Comparison of ENCODE assay signal across 27 cellular contexts in the genomic region with DNA sequence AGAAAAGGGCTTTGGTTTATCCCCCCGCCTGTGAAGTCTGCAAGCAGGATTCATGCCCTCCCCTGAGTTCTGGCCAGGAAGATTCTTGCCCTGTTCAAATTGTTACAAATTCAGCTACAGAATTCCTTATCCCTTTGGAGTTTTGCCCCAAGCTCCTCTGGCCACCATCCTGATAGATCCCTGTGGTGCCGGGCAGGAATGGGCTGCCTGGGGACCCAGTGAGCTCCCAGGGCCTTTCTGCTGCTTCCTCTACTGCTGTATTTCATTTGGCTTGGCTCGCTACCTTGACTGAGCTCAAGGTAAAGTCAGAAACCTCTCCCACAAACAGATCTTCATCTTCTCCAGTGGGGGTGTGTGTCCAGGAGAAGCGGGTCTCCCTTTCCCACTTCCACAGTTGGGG.
A peak's percentile ranks its signal among the peaks of the same experiment; 100 is the strongest.
DNase-seq lines count a peak whose midpoint lies in the region; ATAC-seq and TF ChIP-seq lines count a peak whose summit lies in the region.
"Had no signal": no experiment of that assay in that cellular context is flagged by ENCODE, and none has a peak within 500 bp of the region (broad histone marks: within the 10 kb centered on the region; RNA-seq: fewer than 3 reads in every experiment).

No MANE protein-coding gene starts in this region.

- H3K4me1 Mint-ChIP-seq in brain, result peaks cover 42% of the 10 kb centered on the region
- peaks cover 1% of the 10 kb centered on the region for H3K4me1 Mint-ChIP-seq in activated naive CD8-positive, alpha-beta T cell treated with anti-CD3 and anti-CD28 coated beads for 36 hours
- H3K4me1 Mint-ChIP-seq: activated naive CD4-positive, alpha-beta T cell treated with anti-CD3 and anti-CD28 coated beads, Interleukin-2, amount 10 ng/mL, durations not matched to agents 7 days and 5 days; activated T-helper 17 cell treated with anti-CD3 and anti-CD28 coated beads, Interleukin-2, amount 50 U/mL, for 72 hours; stimulated activated naive B cell treated with anti-CD40 and anti-IgM and Interleukin-4, amounts not matched to agents 10 μg/mL and 1 μg/mL and 100 μg/mL, for 72 hours had no signal

- ATAC-seq in right cardiac atrium (peak; percentile 20 to 23), HG02973 (IDR thresholded peaks at IDR 0.05; ENCODE audit: unreplicated experiment) (no peak), HG03571 (IDR thresholded peaks at IDR 0.05; ENCODE audit: unreplicated experiment) (no peak)
- ATAC-seq: activated T-helper 17 cell treated with anti-CD3 and anti-CD28 coated beads, Interleukin-2, amount 50 U/mL, for 72 hours; HepG2; naive thymus-derived CD8-positive, alpha-beta T cell; PC-3; stimulated activated naive B cell treated with anti-CD40 and anti-IgM and Interleukin-4, amounts not matched to agents 10 μg/mL and 1 μg/mL and 100 μg/mL, for 72 hours had no signal

- H3K27ac ChIP-seq in C4-2B, result peak overlapping the region; percentile 49
- peak overlapping the region; percentile 85 for H3K27ac ChIP-seq in right cardiac atrium (ENCODE audit: low read length)
- H3K27ac ChIP-seq in ovary, result peak overlapping the region; percentile 17 to 49

- no peaks in the 10 kb centered on the region for H3K9me3 ChIP-seq in right cardiac atrium (ENCODE audit: control insufficient read depth, low read length)
- H3K9me3 ChIP-seq in ovary, result no peaks in the 10 kb centered on the region

- peaks cover 19% of the 10 kb centered on the region for H3K27me3 Mint-ChIP-seq in brain
- H3K27me3 Mint-ChIP-seq in activated naive CD8-positive, alpha-beta T cell treated with anti-CD3 and anti-CD28 coated beads for 36 hours, result peaks cover 25% of the 10 kb centered on the region

- peaks cover 13 to 39% (median 24%) of the 10 kb centered on the region in 5 experiments for H3K9me3 Mint-ChIP-seq in brain
- H3K9me3 Mint-ChIP-seq in activated naive CD8-positive, alpha-beta T cell treated with anti-CD3 and anti-CD28 coated beads for 36 hours, result peaks cover 2% of the 10 kb centered on the region
- H3K9me3 Mint-ChIP-seq: activated naive CD4-positive, alpha-beta T cell treated with anti-CD3 and anti-CD28 coated beads, Interleukin-2, amount 10 ng/mL, durations not matched to agents 7 days and 5 days; activated T-helper 17 cell treated with anti-CD3 and anti-CD28 coated beads, Interleukin-2, amount 50 U/mL, for 72 hours; T-helper 2 cell treated with Interferon-gamma antibody and Interleukin-4, amounts not matched to agents 5 μg/mL and 100 μg/mL, for 36 hours had no signal

- peak overlapping the region in 1 of 5 experiments; percentile 38 for H3K4me3 Mint-ChIP-seq in brain
- no peak overlapping the region for H3K4me3 Mint-ChIP-seq in activated naive CD8-positive, alpha-beta T cell treated with anti-CD3 and anti-CD28 coated beads for 36 hours
- H3K4me3 Mint-ChIP-seq: activated naive CD4-positive, alpha-beta T cell treated with anti-CD3 and anti-CD28 coated beads, Interleukin-2, amount 10 ng/mL, durations not matched to agents 7 days and 5 days; activated T-helper 17 cell treated with anti-CD3 and anti-CD28 coated beads, Interleukin-2, amount 50 U/mL, for 72 hours; H9; naive thymus-derived CD8-positive, alpha-beta T cell; stimulated activated naive B cell treated with anti-CD40 and anti-IgM and Interleukin-4, amounts not matched to agents 10 μg/mL and 1 μg/mL and 100 μg/mL, for 72 hours; T-helper 2 cell treated with Interferon-gamma antibody and Interleukin-4, amounts not matched to agents 5 μg/mL and 100 μg/mL, for 36 hours had no signal

- no peaks in the 10 kb centered on the region for H3K27me3 ChIP-seq in right cardiac atrium (ENCODE audit: control insufficient read depth, insufficient read depth)
- no peaks in the 10 kb centered on the region for H3K27me3 ChIP-seq in ovary
- H3K27me3 ChIP-seq: suprapubic skin had no signal

- no peak for TF ChIP-seq EP300 in ovary (IDR thresholded peaks at IDR 0.05)

- intact Hi-C loops in right cardiac atrium (cut with DNase I) (no loop called here), ovary (cut with DNase I) (no loop called here)

- H3K36me3 ChIP-seq in ovary, result no peaks in the 10 kb centered on the region
- H3K36me3 ChIP-seq: suprapubic skin had no signal

- WGBS in right cardiac atrium, result 70% methylated on average over 4 of the region's 4 CpGs
- 78 to 85% (median 82%) methylated on average over 4 of the region's 4 CpGs for WGBS in ovary, 3 donors

- peak overlapping the region in 4 of 5 experiments; percentile 59 to 98 (median 74) for H3K27ac Mint-ChIP-seq in brain
- H3K27ac Mint-ChIP-seq in activated naive CD8-positive, alpha-beta T cell treated with anti-CD3 and anti-CD28 coated beads for 36 hours, result no peak overlapping the region
- H3K27ac Mint-ChIP-seq: activated naive CD4-positive, alpha-beta T cell treated with anti-CD3 and anti-CD28 coated beads, Interleukin-2, amount 10 ng/mL, durations not matched to agents 7 days and 5 days; activated T-helper 17 cell treated with anti-CD3 and anti-CD28 coated beads, Interleukin-2, amount 50 U/mL, for 72 hours; naive thymus-derived CD8-positive, alpha-beta T cell; stimulated activated naive B cell treated with anti-CD40 and anti-IgM and Interleukin-4, amounts not matched to agents 10 μg/mL and 1 μg/mL and 100 μg/mL, for 72 hours; T-helper 2 cell treated with Interferon-gamma antibody and Interleukin-4, amounts not matched to agents 5 μg/mL and 100 μg/mL, for 36 hours had no signal

- TF ChIP-seq CTCF in C4-2B (conservative IDR thresholded peaks at IDR 0.05), result no peak
- no peak for TF ChIP-seq CTCF in brain (conservative IDR thresholded peaks at IDR 0.05)
- no peak for TF ChIP-seq CTCF in ovary (IDR thresholded peaks at IDR 0.05)

- peak; percentile 20 to 57 (median 51) for DNase-seq in right cardiac atrium
- DNase-seq in ovary, result peak in 1 of 5 donors; percentile 33
- DNase-seq in epidermal melanocyte (ENCODE audit: insufficient read length, low spot score), result no peak
- DNase-seq in activated naive CD8-positive, alpha-beta T cell treated with anti-CD3 and anti-CD28 coated beads for 36 hours, result no peak
- DNase-seq: activated CD4-positive, alpha-beta T cell treated with anti-CD3 and anti-CD28 coated beads for 4 hours; activated naive CD4-positive, alpha-beta T cell treated with anti-CD3 and anti-CD28 coated beads, Interleukin-2, amount 10 ng/mL, durations not matched to agents 7 days and 5 days; effector CD8-positive, alpha-beta T cell; H9; Karpas-422; naive thymus-derived CD8-positive, alpha-beta T cell; NCI-H1417 treated with DMSO at 0.1 percent for 48 hours; NCI-H2081 treated with DMSO at 0.1 percent for 48 hours; NCI-H2227 treated with DMSO at 0.1 percent for 48 hours; NCI-H526 treated with DMSO at 0.1 percent for 48 hours; occipital lobe; PC-3; SIG-M5; stimulated activated naive B cell treated with anti-CD40 and anti-IgM and Interleukin-4, amounts not matched to agents 10 μg/mL and 1 μg/mL and 100 μg/mL, for 72 hours had no signal

- H3K36me3 Mint-ChIP-seq in brain, result no peaks in the 10 kb centered on the region
- H3K36me3 Mint-ChIP-seq in activated naive CD8-positive, alpha-beta T cell treated with anti-CD3 and anti-CD28 coated beads for 36 hours, result no peaks in the 10 kb centered on the region
- H3K36me3 Mint-ChIP-seq: activated naive CD4-positive, alpha-beta T cell treated with anti-CD3 and anti-CD28 coated beads, Interleukin-2, amount 10 ng/mL, durations not matched to agents 7 days and 5 days; stimulated activated naive B cell treated with anti-CD40 and anti-IgM and Interleukin-4, amounts not matched to agents 10 μg/mL and 1 μg/mL and 100 μg/mL, for 72 hours had no signal

- H3K4me3 ChIP-seq in right cardiac atrium (ENCODE audit: low read length) (no peak overlapping the region), ovary (no peak overlapping the region)
- H3K4me3 ChIP-seq: GM12878, suprapubic skin had no signal

- no peak for TF ChIP-seq POLR2A in ovary (IDR thresholded peaks at IDR 0.05)

- H3K4me1 ChIP-seq in right cardiac atrium (ENCODE audit: control insufficient read depth, insufficient read depth, low read length), result peaks cover 7% of the 10 kb centered on the region
- peaks cover 12% of the 10 kb centered on the region for H3K4me1 ChIP-seq in ovary (ENCODE audit: insufficient read depth)

Comparison
In these comparisons a context has a peak if more than half of its experiments do, and no peak if none do; other contexts are left out.
1. H3K27ac ChIP-seq: peak in every context shown above with its lines; median percentile 85 in right cardiac atrium; 49 in C4-2B; 33 in ovary.
2. ATAC-seq: peak in right cardiac atrium (2 of 2); none in HG02973 (single experiment) and HG03571 (single experiment).
3. DNase-seq: peak in right cardiac atrium (3 of 3); none in epidermal melanocyte (single experiment) and activated naive CD8-positive, alpha-beta T cell treated with anti-CD3 and anti-CD28 coated beads for 36 hours (single experiment).